ENCODE assay signal across 12 cellular contexts in genomic region chr2:101558740-101559508, GRCh38.
DNase-seq lines count a peak whose midpoint lies in the region; ATAC-seq and TF ChIP-seq lines count a peak whose summit lies in the region.
"Had no signal": no experiment of that assay in that cellular context is flagged by ENCODE, and none has a peak within 500 bp of the region (broad histone marks: within the 10 kb centered on the region; RNA-seq: fewer than 3 reads in every experiment).

No MANE protein-coding gene starts in this region.

- H3K36me3 ChIP-seq in hepatocyte (replicated peaks; ENCODE audit: insufficient read depth, low read depth) = no peaks in the 10 kb centered on the region
- H3K36me3 ChIP-seq in smooth muscle cell (ENCODE audit: low read depth) = no peaks in the 10 kb centered on the region

- H3K9me3 ChIP-seq in hepatocyte (ENCODE audit: low read depth) = no peaks in the 10 kb centered on the region
- H3K9me3 ChIP-seq in smooth muscle cell (replicated peaks; ENCODE audit: low read depth) = no peaks in the 10 kb centered on the region

- H3K4me3 ChIP-seq in HL-60 (replicated peaks; ENCODE audit: insufficient read depth, low read length) = no peak overlapping the region
- H3K4me3 ChIP-seq in hepatocyte = no peak overlapping the region
- H3K4me3 ChIP-seq in smooth muscle cell = no peak overlapping the region

- DNase-seq in HL-60 (ENCODE audit: low read depth in 1 of 2, low spot score in 1 of 2) = no peak
- DNase-seq in hepatocyte (ENCODE audit: low spot score) = peak; percentile 48
- DNase-seq in smooth muscle cell (lab: John Stamatoyannopoulos, UW; ENCODE audit: unreplicated experiment) = no peak
- no peak for DNase-seq in NCI-H1417 treated with DMSO at 0.1 percent for 48 hours (lab: John Stamatoyannopoulos, UW)
- no peak for DNase-seq in activated CD4-positive, CD25-positive, alpha-beta regulatory T cell treated with anti-CD3 and anti-CD28 coated beads, Interleukin-2, amount 50 U/mL, for 72 hours
- DNase-seq in activated CD4-positive, alpha-beta T cell treated with anti-CD3 and anti-CD28 coated beads for 36 hours = no peak
- DNase-seq: cerebellar nuclear complex, Karpas-422, NCI-H524, retina had no signal

- H3K79me2 ChIP-seq in hepatocyte (no peaks in the 10 kb centered on the region), smooth muscle cell (ENCODE audit: low read depth) (no peaks in the 10 kb centered on the region)

- peaks cover 11% of the 10 kb centered on the region for H3K9me3 Mint-ChIP-seq in activated CD4-positive, alpha-beta T cell treated with anti-CD3 and anti-CD28 coated beads for 36 hours (ENCODE audit: low read depth)

- intact Hi-C loops in activated CD4-positive, alpha-beta T cell treated with anti-CD3 and anti-CD28 coated beads for 36 hours (cut with DNase I, micrococcal nuclease) = no loop called here

- CTCF ChIA-PET in activated CD4-positive, alpha-beta T cell treated with anti-CD3 and anti-CD28 coated beads for 36 hours (lab: Charles Lee) = interaction anchor here (0.6 to 1.7 kb wide), 2 partner anchors 9 to 325 kb away, joined by 3 to 4 read pairs; no protein-coding TSS in a partner anchor

- POLR2A ChIA-PET in activated CD4-positive, alpha-beta T cell treated with anti-CD3 and anti-CD28 coated beads for 36 hours (lab: Charles Lee) = interaction anchor here (0.7 kb wide), 1 partner anchor 22 kb away, joined by 3 read pairs; no protein-coding TSS in a partner anchor

- no peaks in the 10 kb centered on the region for H3K27me3 ChIP-seq in HL-60 (ENCODE audit: insufficient read depth, poor library complexity, severe bottlenecking)
- H3K27me3 ChIP-seq in hepatocyte = no peaks in the 10 kb centered on the region
- no peaks in the 10 kb centered on the region for H3K27me3 ChIP-seq in smooth muscle cell (ENCODE audit: low read depth)

- peaks cover 4% of the 10 kb centered on the region for H3K36me3 Mint-ChIP-seq in activated CD4-positive, alpha-beta T cell treated with anti-CD3 and anti-CD28 coated beads for 36 hours (ENCODE audit: low read depth)

- TF ChIP-seq CTCF in HL-60 (IDR thresholded peaks at IDR 0.05; ENCODE audit: insufficient read depth, low read length) (no peak), hepatocyte (IDR thresholded peaks at IDR 0.05; ENCODE audit: poor library complexity) (no peak), smooth muscle cell (IDR thresholded peaks at IDR 0.05; ENCODE audit: borderline replicate concordance, insufficient read depth, poor library complexity, severe bottlenecking) (no peak)

- H3F3A ChIP-seq in smooth muscle cell (ENCODE audit: low read depth) = no peaks in the 10 kb centered on the region

- no peaks in the 10 kb centered on the region for H3K27me3 Mint-ChIP-seq in activated CD4-positive, alpha-beta T cell treated with anti-CD3 and anti-CD28 coated beads for 36 hours

- peak overlapping the region; percentile 29 for H3K4me2 ChIP-seq in hepatocyte
- peak overlapping the region; percentile 37 for H3K4me2 ChIP-seq in smooth muscle cell

- H3K27ac ChIP-seq in HL-60 (replicated peaks) (0 out of 2 replicates have a peak overlapping the region, but pooled peaks have one; percentile 78), cingulate gyrus (ENCODE audit: low read depth, low read length) (peak overlapping the region; percentile 50), hepatocyte (peak overlapping the region; percentile 70), smooth muscle cell (ENCODE audit: low read depth) (peak overlapping the region; percentile 62)

- no peak overlapping the region for H3K9ac ChIP-seq in smooth muscle cell (ENCODE audit: low read depth)

- no peak overlapping the region for H3K4me3 Mint-ChIP-seq in activated CD4-positive, alpha-beta T cell treated with anti-CD3 and anti-CD28 coated beads for 36 hours

- H3K9me2 ChIP-seq in hepatocyte (replicated peaks; ENCODE audit: insufficient read depth) = no peaks in the 10 kb centered on the region

- no peak overlapping the region for H3K27ac Mint-ChIP-seq in activated CD4-positive, alpha-beta T cell treated with anti-CD3 and anti-CD28 coated beads for 36 hours

- peaks cover 29% of the 10 kb centered on the region for H3K4me1 Mint-ChIP-seq in activated CD4-positive, alpha-beta T cell treated with anti-CD3 and anti-CD28 coated beads for 36 hours

- H3K4me1 ChIP-seq in hepatocyte (ENCODE audit: insufficient read depth) (peaks cover 8% of the 10 kb centered on the region), smooth muscle cell (ENCODE audit: low read depth) (no peaks in the 10 kb centered on the region)

- no peak overlapping the region for H2AFZ ChIP-seq in hepatocyte
- no peak overlapping the region for H2AFZ ChIP-seq in smooth muscle cell (ENCODE audit: low read depth)

- H4K20me1 ChIP-seq in hepatocyte (ENCODE audit: insufficient read depth, poor library complexity, severe bottlenecking) (no peaks in the 10 kb centered on the region), smooth muscle cell (ENCODE audit: low read depth) (no peaks in the 10 kb centered on the region)

- ATAC-seq in activated CD4-positive, alpha-beta T cell treated with anti-CD3 and anti-CD28 coated beads for 36 hours = no peak
- ATAC-seq in GM18520 (IDR thresholded peaks at IDR 0.05; ENCODE audit: unreplicated experiment) = no peak

- 28% methylated on average over 9 of the region's 9 CpGs for WGBS in hepatocyte (ENCODE audit: low lambda C conversion rate, missing lambda C conversion rate)
- 45% methylated on average over 9 of the region's 9 CpGs for WGBS in smooth muscle cell (ENCODE audit: low lambda C conversion rate)
